In the genomic region with DNA sequence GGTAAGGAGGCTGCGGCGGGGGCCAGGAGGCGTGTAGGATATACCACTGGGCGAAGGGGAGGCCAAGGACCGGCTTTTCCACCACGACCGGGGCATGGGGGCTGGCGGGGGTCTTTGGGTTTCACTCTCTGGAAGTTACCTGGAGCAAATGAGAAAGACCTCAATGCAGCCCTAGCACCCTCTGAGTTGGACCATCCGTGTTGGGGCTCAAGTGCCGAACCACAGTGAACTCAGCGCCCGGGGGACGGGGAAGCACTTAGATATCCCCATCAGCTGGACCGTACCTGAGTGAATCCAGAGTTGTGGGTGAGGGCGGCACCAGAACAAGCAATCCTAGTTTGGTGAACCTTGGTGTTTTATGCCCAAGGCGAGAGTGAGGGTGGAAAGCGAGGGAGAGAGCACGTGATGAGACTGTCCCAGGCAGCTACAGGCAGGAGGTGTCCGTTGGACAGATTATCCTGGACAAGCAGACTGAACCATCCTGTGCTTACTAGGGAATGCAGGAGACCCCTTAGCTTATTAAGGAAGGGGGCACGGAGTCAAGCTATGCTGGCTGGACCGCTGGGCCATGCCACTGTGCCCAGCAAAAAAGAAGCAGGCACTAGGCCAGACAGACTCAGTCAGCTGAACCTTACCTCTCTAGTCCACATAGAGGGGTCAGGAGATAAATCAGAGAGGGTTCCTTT, we compare ENCODE assay signal across 2 cellular contexts.
TF ChIP-seq lines count a peak whose summit lies in the region.

No MANE protein-coding gene starts in this region.

TF ChIP-seq in GM23338, 12 proteins besides CTCF, POLR2A, EP300 and RAD21 (continued from another document and continues in another):
- TF ChIP-seq, protein P1, sequence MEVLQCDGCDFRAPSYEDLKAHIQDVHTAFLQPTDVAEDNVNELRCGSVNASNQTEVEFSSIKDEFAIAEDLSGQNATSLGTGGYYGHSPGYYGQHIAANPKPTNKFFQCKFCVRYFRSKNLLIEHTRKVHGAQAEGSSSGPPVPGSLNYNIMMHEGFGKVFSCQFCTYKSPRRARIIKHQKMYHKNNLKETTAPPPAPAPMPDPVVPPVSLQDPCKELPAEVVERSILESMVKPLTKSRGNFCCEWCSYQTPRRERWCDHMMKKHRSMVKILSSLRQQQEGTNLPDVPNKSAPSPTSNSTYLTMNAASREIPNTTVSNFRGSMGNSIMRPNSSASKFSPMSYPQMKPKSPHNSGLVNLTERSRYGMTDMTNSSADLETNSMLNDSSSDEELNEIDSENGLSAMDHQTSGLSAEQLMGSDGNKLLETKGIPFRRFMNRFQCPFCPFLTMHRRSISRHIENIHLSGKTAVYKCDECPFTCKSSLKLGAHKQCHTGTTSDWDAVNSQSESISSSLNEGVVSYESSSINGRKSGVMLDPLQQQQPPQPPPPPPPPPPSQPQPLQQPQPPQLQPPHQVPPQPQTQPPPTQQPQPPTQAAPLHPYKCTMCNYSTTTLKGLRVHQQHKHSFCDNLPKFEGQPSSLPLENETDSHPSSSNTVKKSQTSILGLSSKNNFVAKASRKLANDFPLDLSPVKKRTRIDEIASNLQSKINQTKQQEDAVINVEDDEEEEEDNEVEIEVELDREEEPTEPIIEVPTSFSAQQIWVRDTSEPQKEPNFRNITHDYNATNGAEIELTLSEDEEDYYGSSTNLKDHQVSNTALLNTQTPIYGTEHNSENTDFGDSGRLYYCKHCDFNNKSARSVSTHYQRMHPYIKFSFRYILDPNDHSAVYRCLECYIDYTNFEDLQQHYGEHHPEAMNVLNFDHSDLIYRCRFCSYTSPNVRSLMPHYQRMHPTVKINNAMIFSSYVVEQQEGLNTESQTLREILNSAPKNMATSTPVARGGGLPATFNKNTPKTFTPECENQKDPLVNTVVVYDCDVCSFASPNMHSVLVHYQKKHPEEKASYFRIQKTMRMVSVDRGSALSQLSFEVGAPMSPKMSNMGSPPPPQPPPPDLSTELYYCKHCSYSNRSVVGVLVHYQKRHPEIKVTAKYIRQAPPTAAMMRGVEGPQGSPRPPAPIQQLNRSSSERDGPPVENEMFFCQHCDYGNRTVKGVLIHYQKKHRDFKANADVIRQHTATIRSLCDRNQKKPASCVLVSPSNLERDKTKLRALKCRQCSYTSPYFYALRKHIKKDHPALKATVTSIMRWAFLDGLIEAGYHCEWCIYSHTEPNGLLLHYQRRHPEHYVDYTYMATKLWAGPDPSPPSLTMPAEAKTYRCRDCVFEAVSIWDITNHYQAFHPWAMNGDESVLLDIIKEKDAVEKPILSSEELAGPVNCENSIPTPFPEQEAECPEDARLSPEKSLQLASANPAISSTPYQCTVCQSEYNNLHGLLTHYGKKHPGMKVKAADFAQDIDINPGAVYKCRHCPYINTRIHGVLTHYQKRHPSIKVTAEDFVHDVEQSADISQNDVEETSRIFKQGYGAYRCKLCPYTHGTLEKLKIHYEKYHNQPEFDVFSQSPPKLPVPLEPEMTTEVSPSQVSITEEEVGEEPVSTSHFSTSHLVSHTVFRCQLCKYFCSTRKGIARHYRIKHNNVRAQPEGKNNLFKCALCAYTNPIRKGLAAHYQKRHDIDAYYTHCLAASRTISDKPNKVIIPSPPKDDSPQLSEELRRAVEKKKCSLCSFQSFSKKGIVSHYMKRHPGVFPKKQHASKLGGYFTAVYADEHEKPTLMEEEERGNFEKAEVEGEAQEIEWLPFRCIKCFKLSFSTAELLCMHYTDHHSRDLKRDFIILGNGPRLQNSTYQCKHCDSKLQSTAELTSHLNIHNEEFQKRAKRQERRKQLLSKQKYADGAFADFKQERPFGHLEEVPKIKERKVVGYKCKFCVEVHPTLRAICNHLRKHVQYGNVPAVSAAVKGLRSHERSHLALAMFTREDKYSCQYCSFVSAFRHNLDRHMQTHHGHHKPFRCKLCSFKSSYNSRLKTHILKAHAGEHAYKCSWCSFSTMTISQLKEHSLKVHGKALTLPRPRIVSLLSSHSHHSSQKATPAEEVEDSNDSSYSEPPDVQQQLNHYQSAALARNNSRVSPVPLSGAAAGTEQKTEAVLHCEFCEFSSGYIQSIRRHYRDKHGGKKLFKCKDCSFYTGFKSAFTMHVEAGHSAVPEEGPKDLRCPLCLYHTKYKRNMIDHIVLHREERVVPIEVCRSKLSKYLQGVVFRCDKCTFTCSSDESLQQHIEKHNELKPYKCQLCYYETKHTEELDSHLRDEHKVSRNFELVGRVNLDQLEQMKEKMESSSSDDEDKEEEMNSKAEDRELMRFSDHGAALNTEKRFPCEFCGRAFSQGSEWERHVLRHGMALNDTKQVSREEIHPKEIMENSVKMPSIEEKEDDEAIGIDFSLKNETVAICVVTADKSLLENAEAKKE (CRISPR knock-in tag; IDR thresholded peaks at IDR 0.05), result no peak
- TF ChIP-seq EZH2phosphoT487 (IDR thresholded peaks at IDR 0.05; ENCODE audit: unreplicated experiment), result no peak
- TF ChIP-seq, protein P2, sequence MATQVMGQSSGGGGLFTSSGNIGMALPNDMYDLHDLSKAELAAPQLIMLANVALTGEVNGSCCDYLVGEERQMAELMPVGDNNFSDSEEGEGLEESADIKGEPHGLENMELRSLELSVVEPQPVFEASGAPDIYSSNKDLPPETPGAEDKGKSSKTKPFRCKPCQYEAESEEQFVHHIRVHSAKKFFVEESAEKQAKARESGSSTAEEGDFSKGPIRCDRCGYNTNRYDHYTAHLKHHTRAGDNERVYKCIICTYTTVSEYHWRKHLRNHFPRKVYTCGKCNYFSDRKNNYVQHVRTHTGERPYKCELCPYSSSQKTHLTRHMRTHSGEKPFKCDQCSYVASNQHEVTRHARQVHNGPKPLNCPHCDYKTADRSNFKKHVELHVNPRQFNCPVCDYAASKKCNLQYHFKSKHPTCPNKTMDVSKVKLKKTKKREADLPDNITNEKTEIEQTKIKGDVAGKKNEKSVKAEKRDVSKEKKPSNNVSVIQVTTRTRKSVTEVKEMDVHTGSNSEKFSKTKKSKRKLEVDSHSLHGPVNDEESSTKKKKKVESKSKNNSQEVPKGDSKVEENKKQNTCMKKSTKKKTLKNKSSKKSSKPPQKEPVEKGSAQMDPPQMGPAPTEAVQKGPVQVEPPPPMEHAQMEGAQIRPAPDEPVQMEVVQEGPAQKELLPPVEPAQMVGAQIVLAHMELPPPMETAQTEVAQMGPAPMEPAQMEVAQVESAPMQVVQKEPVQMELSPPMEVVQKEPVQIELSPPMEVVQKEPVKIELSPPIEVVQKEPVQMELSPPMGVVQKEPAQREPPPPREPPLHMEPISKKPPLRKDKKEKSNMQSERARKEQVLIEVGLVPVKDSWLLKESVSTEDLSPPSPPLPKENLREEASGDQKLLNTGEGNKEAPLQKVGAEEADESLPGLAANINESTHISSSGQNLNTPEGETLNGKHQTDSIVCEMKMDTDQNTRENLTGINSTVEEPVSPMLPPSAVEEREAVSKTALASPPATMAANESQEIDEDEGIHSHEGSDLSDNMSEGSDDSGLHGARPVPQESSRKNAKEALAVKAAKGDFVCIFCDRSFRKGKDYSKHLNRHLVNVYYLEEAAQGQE (IDR thresholded peaks at IDR 0.05; ENCODE audit: unreplicated experiment), result no peak
- no peak for TF ChIP-seq JUNB (IDR thresholded peaks at IDR 0.05; ENCODE audit: unreplicated experiment)
- TF ChIP-seq EZH2 (IDR thresholded peaks at IDR 0.05; ENCODE audit: low read depth, unreplicated experiment), result no peak
- TF ChIP-seq, protein P3, sequence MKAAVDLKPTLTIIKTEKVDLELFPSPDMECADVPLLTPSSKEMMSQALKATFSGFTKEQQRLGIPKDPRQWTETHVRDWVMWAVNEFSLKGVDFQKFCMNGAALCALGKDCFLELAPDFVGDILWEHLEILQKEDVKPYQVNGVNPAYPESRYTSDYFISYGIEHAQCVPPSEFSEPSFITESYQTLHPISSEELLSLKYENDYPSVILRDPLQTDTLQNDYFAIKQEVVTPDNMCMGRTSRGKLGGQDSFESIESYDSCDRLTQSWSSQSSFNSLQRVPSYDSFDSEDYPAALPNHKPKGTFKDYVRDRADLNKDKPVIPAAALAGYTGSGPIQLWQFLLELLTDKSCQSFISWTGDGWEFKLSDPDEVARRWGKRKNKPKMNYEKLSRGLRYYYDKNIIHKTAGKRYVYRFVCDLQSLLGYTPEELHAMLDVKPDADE (IDR thresholded peaks at IDR 0.05), result no peak
- TF ChIP-seq STAT1 (IDR thresholded peaks at IDR 0.05; ENCODE audit: unreplicated experiment), result no peak
- TF ChIP-seq ZNF331 (CRISPR knock-in tag; IDR thresholded peaks at IDR 0.05; ENCODE audit: low read depth), result no peak

TF ChIP-seq in WTC11, 78 proteins besides CTCF, POLR2A, EP300 and RAD21 (continued from another document):
- TF ChIP-seq, protein P4, sequence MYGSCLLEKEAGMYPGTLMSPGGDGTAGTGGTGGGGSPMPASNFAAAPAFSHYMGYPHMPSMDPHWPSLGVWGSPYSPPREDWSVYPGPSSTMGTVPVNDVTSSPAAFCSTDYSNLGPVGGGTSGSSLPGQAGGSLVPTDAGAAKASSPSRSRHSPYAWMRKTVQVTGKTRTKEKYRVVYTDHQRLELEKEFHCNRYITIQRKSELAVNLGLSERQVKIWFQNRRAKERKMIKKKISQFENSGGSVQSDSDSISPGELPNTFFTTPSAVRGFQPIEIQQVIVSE (CRISPR knock-in tag; IDR thresholded peaks at IDR 0.05; ENCODE audit: borderline replicate concordance), result no peak
